1 cellular context compared by ENCODE assay signal in the genomic region with DNA sequence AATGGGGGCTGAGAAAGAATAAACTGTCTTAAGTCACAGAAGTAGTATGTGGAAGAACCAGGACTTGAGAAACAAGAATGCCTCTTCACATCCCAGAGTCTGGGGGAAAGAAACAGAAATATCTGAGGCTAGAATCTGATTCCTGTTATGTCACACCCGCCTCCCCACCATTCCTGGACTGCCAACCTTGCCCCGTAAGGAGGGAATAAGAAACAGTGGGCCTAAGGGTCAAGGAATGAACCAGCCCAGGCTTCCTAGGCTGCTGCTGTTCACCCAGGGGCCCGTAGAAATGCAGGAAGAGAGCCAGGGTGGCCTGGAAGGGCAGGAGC.
TF ChIP-seq lines count a peak whose summit lies in the region.

No MANE protein-coding gene starts in this region.

TF ChIP-seq in liver, 16 proteins besides CTCF, POLR2A, EP300 and RAD21:
- TF ChIP-seq, protein P1, sequence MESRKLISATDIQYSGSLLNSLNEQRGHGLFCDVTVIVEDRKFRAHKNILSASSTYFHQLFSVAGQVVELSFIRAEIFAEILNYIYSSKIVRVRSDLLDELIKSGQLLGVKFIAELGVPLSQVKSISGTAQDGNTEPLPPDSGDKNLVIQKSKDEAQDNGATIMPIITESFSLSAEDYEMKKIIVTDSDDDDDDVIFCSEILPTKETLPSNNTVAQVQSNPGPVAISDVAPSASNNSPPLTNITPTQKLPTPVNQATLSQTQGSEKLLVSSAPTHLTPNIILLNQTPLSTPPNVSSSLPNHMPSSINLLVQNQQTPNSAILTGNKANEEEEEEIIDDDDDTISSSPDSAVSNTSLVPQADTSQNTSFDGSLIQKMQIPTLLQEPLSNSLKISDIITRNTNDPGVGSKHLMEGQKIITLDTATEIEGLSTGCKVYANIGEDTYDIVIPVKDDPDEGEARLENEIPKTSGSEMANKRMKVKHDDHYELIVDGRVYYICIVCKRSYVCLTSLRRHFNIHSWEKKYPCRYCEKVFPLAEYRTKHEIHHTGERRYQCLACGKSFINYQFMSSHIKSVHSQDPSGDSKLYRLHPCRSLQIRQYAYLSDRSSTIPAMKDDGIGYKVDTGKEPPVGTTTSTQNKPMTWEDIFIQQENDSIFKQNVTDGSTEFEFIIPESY (IDR thresholded peaks at IDR 0.05) = no peak
- TF ChIP-seq JUND (IDR thresholded peaks at IDR 0.05) (no peak), RXRA (IDR thresholded peaks at IDR 0.05) (no peak), TAF1 (conservative IDR thresholded peaks at IDR 0.05) (no peak), EGR1 (IDR thresholded peaks at IDR 0.05; ENCODE audit: low read depth in 2 of 2) (no peak), HNF4G (IDR thresholded peaks at IDR 0.05) (no peak), SP1 (IDR thresholded peaks at IDR 0.05) (no peak), GABPA (IDR thresholded peaks at IDR 0.05 in 1 of 2, conservative IDR thresholded peaks at IDR 0.05 in 1 of 2) (no peak), FOXA2 (IDR thresholded peaks at IDR 0.05) (no peak), HNF4A (conservative IDR thresholded peaks at IDR 0.05) (no peak), FOXA1 (IDR thresholded peaks at IDR 0.05) (no peak), YY1 (IDR thresholded peaks at IDR 0.05) (no peak), NR2F2 (IDR thresholded peaks at IDR 0.05) (no peak)
- TF ChIP-seq, protein P2, sequence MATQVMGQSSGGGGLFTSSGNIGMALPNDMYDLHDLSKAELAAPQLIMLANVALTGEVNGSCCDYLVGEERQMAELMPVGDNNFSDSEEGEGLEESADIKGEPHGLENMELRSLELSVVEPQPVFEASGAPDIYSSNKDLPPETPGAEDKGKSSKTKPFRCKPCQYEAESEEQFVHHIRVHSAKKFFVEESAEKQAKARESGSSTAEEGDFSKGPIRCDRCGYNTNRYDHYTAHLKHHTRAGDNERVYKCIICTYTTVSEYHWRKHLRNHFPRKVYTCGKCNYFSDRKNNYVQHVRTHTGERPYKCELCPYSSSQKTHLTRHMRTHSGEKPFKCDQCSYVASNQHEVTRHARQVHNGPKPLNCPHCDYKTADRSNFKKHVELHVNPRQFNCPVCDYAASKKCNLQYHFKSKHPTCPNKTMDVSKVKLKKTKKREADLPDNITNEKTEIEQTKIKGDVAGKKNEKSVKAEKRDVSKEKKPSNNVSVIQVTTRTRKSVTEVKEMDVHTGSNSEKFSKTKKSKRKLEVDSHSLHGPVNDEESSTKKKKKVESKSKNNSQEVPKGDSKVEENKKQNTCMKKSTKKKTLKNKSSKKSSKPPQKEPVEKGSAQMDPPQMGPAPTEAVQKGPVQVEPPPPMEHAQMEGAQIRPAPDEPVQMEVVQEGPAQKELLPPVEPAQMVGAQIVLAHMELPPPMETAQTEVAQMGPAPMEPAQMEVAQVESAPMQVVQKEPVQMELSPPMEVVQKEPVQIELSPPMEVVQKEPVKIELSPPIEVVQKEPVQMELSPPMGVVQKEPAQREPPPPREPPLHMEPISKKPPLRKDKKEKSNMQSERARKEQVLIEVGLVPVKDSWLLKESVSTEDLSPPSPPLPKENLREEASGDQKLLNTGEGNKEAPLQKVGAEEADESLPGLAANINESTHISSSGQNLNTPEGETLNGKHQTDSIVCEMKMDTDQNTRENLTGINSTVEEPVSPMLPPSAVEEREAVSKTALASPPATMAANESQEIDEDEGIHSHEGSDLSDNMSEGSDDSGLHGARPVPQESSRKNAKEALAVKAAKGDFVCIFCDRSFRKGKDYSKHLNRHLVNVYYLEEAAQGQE (IDR thresholded peaks at IDR 0.05) = no peak
- TF ChIP-seq, protein P3, sequence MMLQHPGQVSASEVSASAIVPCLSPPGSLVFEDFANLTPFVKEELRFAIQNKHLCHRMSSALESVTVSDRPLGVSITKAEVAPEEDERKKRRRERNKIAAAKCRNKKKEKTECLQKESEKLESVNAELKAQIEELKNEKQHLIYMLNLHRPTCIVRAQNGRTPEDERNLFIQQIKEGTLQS (IDR thresholded peaks at IDR 0.05) = no peak
